In genomic region chr14:74207943-74208342, GRCh38 we compare ENCODE assay signal across 1 cellular context.
TF ChIP-seq lines count a peak whose summit lies in the region.

No MANE protein-coding gene starts in this region.

TF ChIP-seq in SK-N-SH treated with all-trans-retinoic acid at 6 μM for 48 hours, 23 proteins besides CTCF, POLR2A, EP300 and RAD21 (continued from another document):
- no peak for TF ChIP-seq ARNTL (CRISPR knock-in tag; IDR thresholded peaks at IDR 0.05; ENCODE audit: borderline replicate concordance, low read depth)
- no peak for TF ChIP-seq ZFP3 (CRISPR knock-in tag; IDR thresholded peaks at IDR 0.05)
- TF ChIP-seq TCF4 (CRISPR knock-in tag; IDR thresholded peaks at IDR 0.05; ENCODE audit: borderline replicate concordance) = no peak
- TF ChIP-seq ZFP30 (CRISPR knock-in tag; IDR thresholded peaks at IDR 0.05) = no peak
- TF ChIP-seq ZNF70 (CRISPR knock-in tag; IDR thresholded peaks at IDR 0.05) = no peak
- TF ChIP-seq TOX (CRISPR knock-in tag; IDR thresholded peaks at IDR 0.05; ENCODE audit: borderline replicate concordance) = no peak
- TF ChIP-seq CSDC2 (CRISPR knock-in tag; IDR thresholded peaks at IDR 0.05) = no peak
- no peak for TF ChIP-seq ISL1 (CRISPR knock-in tag; IDR thresholded peaks at IDR 0.05)
- TF ChIP-seq BACH2 (CRISPR knock-in tag; IDR thresholded peaks at IDR 0.05; ENCODE audit: borderline replicate concordance) = no peak
- TF ChIP-seq, protein P1, sequence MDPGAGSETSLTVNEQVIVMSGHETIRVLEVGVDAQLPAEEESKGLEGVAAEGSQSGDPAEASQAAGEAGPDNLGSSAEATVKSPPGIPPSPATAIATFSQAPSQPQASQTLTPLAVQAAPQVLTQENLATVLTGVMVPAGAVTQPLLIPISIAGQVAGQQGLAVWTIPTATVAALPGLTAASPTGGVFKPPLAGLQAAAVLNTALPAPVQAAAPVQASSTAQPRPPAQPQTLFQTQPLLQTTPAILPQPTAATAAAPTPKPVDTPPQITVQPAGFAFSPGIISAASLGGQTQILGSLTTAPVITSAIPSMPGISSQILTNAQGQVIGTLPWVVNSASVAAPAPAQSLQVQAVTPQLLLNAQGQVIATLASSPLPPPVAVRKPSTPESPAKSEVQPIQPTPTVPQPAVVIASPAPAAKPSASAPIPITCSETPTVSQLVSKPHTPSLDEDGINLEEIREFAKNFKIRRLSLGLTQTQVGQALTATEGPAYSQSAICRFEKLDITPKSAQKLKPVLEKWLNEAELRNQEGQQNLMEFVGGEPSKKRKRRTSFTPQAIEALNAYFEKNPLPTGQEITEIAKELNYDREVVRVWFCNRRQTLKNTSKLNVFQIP (CRISPR knock-in tag; IDR thresholded peaks at IDR 0.05; ENCODE audit: borderline replicate concordance, low read depth) = no peak
- no peak for TF ChIP-seq ZNF565 (CRISPR knock-in tag; conservative IDR thresholded peaks at IDR 0.05; ENCODE audit: low read depth)
